ENCODE assay signal across 20 cellular contexts in genomic region chr5:159171274-159171673, GRCh38.
"Had no signal": no experiment of that assay in that cellular context is flagged by ENCODE, and none has a peak within 500 bp of the region (broad histone marks: within the 10 kb centered on the region; RNA-seq: fewer than 3 reads in every experiment).

No MANE protein-coding gene starts in this region.

- H3K4me3 Mint-ChIP-seq: central memory CD8-positive, alpha-beta T cell had no signal

- H3K4me3 ChIP-seq: ascending aorta, coronary artery, esophagus muscularis mucosa, gastroesophageal sphincter, heart left ventricle, left ventricle myocardium inferior, sigmoid colon, spleen had no signal

- H3K9me3 ChIP-seq: ascending aorta, esophagus muscularis mucosa, gastroesophageal sphincter, heart left ventricle, left ventricle myocardium inferior, sigmoid colon, spleen had no signal

- FAIRE-seq: endothelial cell of umbilical vein had no signal

- ATAC-seq: gastroesophageal sphincter, heart left ventricle had no signal

- DNase-seq: activated CD4-positive, alpha-beta T cell treated with anti-CD3 and anti-CD28 coated beads, Interleukin-2, amount 50 U/mL, for 4 hours; activated CD4-positive, CD25-positive, alpha-beta regulatory T cell treated with anti-CD3 and anti-CD28 coated beads, Interleukin-2, amount 50 U/mL, for 72 hours; activated naive CD4-positive, alpha-beta T cell; activated T-cell treated with anti-CD3 and anti-CD28 coated beads for 4 hours; heart left ventricle; kidney glomerular epithelial cell; left ventricle myocardium inferior; mammary epithelial cell; occipital lobe; posterior cingulate gyrus; sigmoid colon; spleen; stimulated activated CD4-positive, alpha-beta T cell treated with anti-CD3 and anti-CD28 coated beads, Interleukin-4, amount 100 ng/mL, for 4 hours; stimulated activated naive CD4-positive, alpha-beta T cell had no signal

- H3K27me3 Mint-ChIP-seq: central memory CD8-positive, alpha-beta T cell had no signal

- H3K27ac ChIP-seq: ascending aorta, coronary artery, esophagus muscularis mucosa, gastroesophageal sphincter, heart left ventricle, left ventricle myocardium inferior, sigmoid colon, spleen had no signal

- H3K27me3 ChIP-seq: ascending aorta, esophagus muscularis mucosa, gastroesophageal sphincter, heart left ventricle, sigmoid colon, spleen had no signal

- H3K9me3 Mint-ChIP-seq: central memory CD8-positive, alpha-beta T cell had no signal
